8 cellular contexts compared by ENCODE assay signal in genomic region chr12:57182918-57183575, GRCh38. TPM values are rescaled to one million over a fixed set of nuclear protein-coding genes. Genes with fewer than 3 reads are reported as not detected.
DNase-seq lines count a peak whose midpoint lies in the region; ATAC-seq and TF ChIP-seq lines count a peak whose summit lies in the region.

No MANE protein-coding gene starts in this region.

- TF ChIP-seq CTCF in GM20000 (IDR thresholded peaks at IDR 0.05; ENCODE audit: extremely low read depth, missing control alignments): peak; percentile 88

- no peak overlapping the region for H3K27ac Mint-ChIP-seq in natural killer cell treated with Interleukin-12 subunit alpha and Interleukin-12 subunit beta and Interleukin-15 and Interleukin-18, amount 100 ng/mL, for 72 hours
- no peak overlapping the region for H3K27ac Mint-ChIP-seq in stimulated activated naive CD8-positive, alpha-beta T cell treated with anti-CD3 and anti-CD28 coated beads, Interleukin-15, amount 100 ng/mL, for 72 hours

- peaks cover 4% of the 10 kb centered on the region in 2 donors for H3K4me1 Mint-ChIP-seq in natural killer cell treated with Interleukin-12 subunit alpha and Interleukin-12 subunit beta and Interleukin-15 and Interleukin-18, amount 100 ng/mL, for 72 hours (ENCODE audit: low read depth in 2 of 2)
- H3K4me1 Mint-ChIP-seq in stimulated activated naive CD8-positive, alpha-beta T cell treated with anti-CD3 and anti-CD28 coated beads, Interleukin-15, amount 100 ng/mL, for 72 hours: peaks cover 8% of the 10 kb centered on the region

- no peak overlapping the region for H3K4me3 Mint-ChIP-seq in natural killer cell treated with Interleukin-12 subunit alpha and Interleukin-12 subunit beta and Interleukin-15 and Interleukin-18, amount 100 ng/mL, for 72 hours
- no peak overlapping the region for H3K4me3 Mint-ChIP-seq in stimulated activated naive CD8-positive, alpha-beta T cell treated with anti-CD3 and anti-CD28 coated beads, Interleukin-15, amount 100 ng/mL, for 72 hours

- peaks cover 0 to 2% of the 10 kb centered on the region in 2 donors for H3K27me3 Mint-ChIP-seq in natural killer cell treated with Interleukin-12 subunit alpha and Interleukin-12 subunit beta and Interleukin-15 and Interleukin-18, amount 100 ng/mL, for 72 hours
- no peaks in the 10 kb centered on the region for H3K27me3 Mint-ChIP-seq in stimulated activated naive CD8-positive, alpha-beta T cell treated with anti-CD3 and anti-CD28 coated beads, Interleukin-15, amount 100 ng/mL, for 72 hours

- ATAC-seq in natural killer cell treated with Interleukin-12 subunit alpha and Interleukin-12 subunit beta and Interleukin-15 and Interleukin-18, amount 100 ng/mL, for 72 hours: peak; percentile 78 to 84
- ATAC-seq in stimulated activated naive CD8-positive, alpha-beta T cell treated with anti-CD3 and anti-CD28 coated beads, Interleukin-15, amount 100 ng/mL, for 72 hours: peak; percentile 89

- DNase-seq in COLO829 (ENCODE audit: low spot score): peak; percentile 81
- DNase-seq in GM20000 (ENCODE audit: low spot score): peak; percentile 97
- peak; percentile 95 for DNase-seq in HPDE6-E6E7 (ENCODE audit: extremely low spot score)
- peak; percentile 40 for DNase-seq in NOMO-1 treated with dmso at 0.1 percent for 144 hours (lab: John Stamatoyannopoulos, UW; ENCODE audit: unreplicated experiment)
- DNase-seq in activated CD8-positive, alpha-beta memory T cell treated with anti-CD3 and anti-CD28 coated beads, Interleukin-2, amount 50 U/mL, for 24 hours (ENCODE audit: extremely low read depth): peak; percentile 34
- DNase-seq in erythroblast (lab: John Stamatoyannopoulos, UW): peak; percentile 59 to 84
- no peak for DNase-seq in natural killer cell treated with Interleukin-12 subunit alpha and Interleukin-12 subunit beta and Interleukin-15 and Interleukin-18, amount 100 ng/mL, for 72 hours (ENCODE audit: low spot score)
- peak; percentile 76 to 77 for DNase-seq in stimulated activated naive CD8-positive, alpha-beta T cell treated with anti-CD3 and anti-CD28 coated beads, Interleukin-15, amount 100 ng/mL, for 72 hours

- no peak for TF ChIP-seq POLR2A in erythroblast (IDR thresholded peaks at IDR 0.05; ENCODE audit: low read length)

- no peaks in the 10 kb centered on the region for H3K9me3 Mint-ChIP-seq in natural killer cell treated with Interleukin-12 subunit alpha and Interleukin-12 subunit beta and Interleukin-15 and Interleukin-18, amount 100 ng/mL, for 72 hours
- H3K9me3 Mint-ChIP-seq in stimulated activated naive CD8-positive, alpha-beta T cell treated with anti-CD3 and anti-CD28 coated beads, Interleukin-15, amount 100 ng/mL, for 72 hours: no peaks in the 10 kb centered on the region

- H3K36me3 Mint-ChIP-seq in natural killer cell treated with Interleukin-12 subunit alpha and Interleukin-12 subunit beta and Interleukin-15 and Interleukin-18, amount 100 ng/mL, for 72 hours: no peaks in the 10 kb centered on the region

RNA-seq across cellular contexts. Expression of gene NXPH4, which starts 33.5 kb away (rescaled TPM):
- under 1 TPM in 1 of 2 donors, not detected in 1; 0.73 TPM for total RNA-seq in natural killer cell treated with Interleukin-12 subunit alpha and Interleukin-12 subunit beta and Interleukin-15 and Interleukin-18, amount 100 ng/mL, for 72 hours

RNA-seq across cellular contexts. Expression of gene LRP1-AS, which starts 35.6 kb away (rescaled TPM):
- not detected for total RNA-seq in natural killer cell treated with Interleukin-12 subunit alpha and Interleukin-12 subunit beta and Interleukin-15 and Interleukin-18, amount 100 ng/mL, for 72 hours

RNA-seq across cellular contexts. Expression of gene SHMT2, which starts 46.5 kb away (rescaled TPM):
- 100 to 1,000 TPM; 262 to 355 TPM for total RNA-seq in natural killer cell treated with Interleukin-12 subunit alpha and Interleukin-12 subunit beta and Interleukin-15 and Interleukin-18, amount 100 ng/mL, for 72 hours

RNA-seq across cellular contexts. Expression of gene LRP1, which starts 54.8 kb away (rescaled TPM):
- under 1 TPM; 0.42 to 0.45 TPM for total RNA-seq in natural killer cell treated with Interleukin-12 subunit alpha and Interleukin-12 subunit beta and Interleukin-15 and Interleukin-18, amount 100 ng/mL, for 72 hours
